In genomic region chr19:14366529-14366928, GRCh38 we compare ENCODE assay signal across 7 cellular contexts. TPM values are rescaled to one million over a fixed set of nuclear protein-coding genes. Genes with fewer than 3 reads are reported as not detected.
DNase-seq lines count a peak whose midpoint lies in the region; ATAC-seq and TF ChIP-seq lines count a peak whose summit lies in the region.

No MANE protein-coding gene starts in this region.

- peak overlapping the region; percentile 97 for H3K27ac Mint-ChIP-seq in activated T-helper 1 cell treated with anti-CD3 and anti-CD28 coated beads, Interleukin-12 subunit alpha, Interleukin-12 subunit beta, Interleukin-2, Interleukin-4 antibody, amounts not matched to agents 30 ng/mL and 10 ng/mL and 1 ng/mL, durations not matched to agents 14 hours and 24 hours and 36 hours

- no peaks in the 10 kb centered on the region for H3K27me3 Mint-ChIP-seq in activated T-helper 1 cell treated with anti-CD3 and anti-CD28 coated beads, Interleukin-12 subunit alpha, Interleukin-12 subunit beta, Interleukin-2, Interleukin-4 antibody, amounts not matched to agents 30 ng/mL and 10 ng/mL and 1 ng/mL, durations not matched to agents 14 hours and 24 hours and 36 hours (ENCODE audit: insufficient read depth)

- DNase-seq in HuH-7 (ENCODE audit: low spot score), result peak; percentile 59
- peak; percentile 93 to 97 (median 94) for DNase-seq in Peyer's patch
- peak; percentile 86 for DNase-seq in activated T-helper 1 cell treated with anti-CD3 and anti-CD28 coated beads, Interleukin-12 subunit alpha, Interleukin-12 subunit beta, Interleukin-2, Interleukin-4 antibody, amounts not matched to agents 30 ng/mL and 10 ng/mL and 1 ng/mL, durations not matched to agents 14 hours and 24 hours and 36 hours (ENCODE audit: low spot score)
- DNase-seq in fibroblast of the aortic adventitia (ENCODE audit: low read depth), result peak; percentile 69
- peak in 8 of 10 donors; percentile 30 to 89 (median 66) for DNase-seq in posterior cingulate gyrus

- H3K4me3 ChIP-seq in Peyer's patch, result no peak overlapping the region
- H3K4me3 ChIP-seq in fibroblast of the aortic adventitia (ENCODE audit: low read depth, low read length), result no peak overlapping the region

- peaks cover 5% of the 10 kb centered on the region for H3K36me3 Mint-ChIP-seq in activated T-helper 1 cell treated with anti-CD3 and anti-CD28 coated beads, Interleukin-12 subunit alpha, Interleukin-12 subunit beta, Interleukin-2, Interleukin-4 antibody, amounts not matched to agents 30 ng/mL and 10 ng/mL and 1 ng/mL, durations not matched to agents 14 hours and 24 hours and 36 hours (ENCODE audit: low read depth)

- peaks cover 80% of the 10 kb centered on the region for H3K4me1 Mint-ChIP-seq in activated T-helper 1 cell treated with anti-CD3 and anti-CD28 coated beads, Interleukin-12 subunit alpha, Interleukin-12 subunit beta, Interleukin-2, Interleukin-4 antibody, amounts not matched to agents 30 ng/mL and 10 ng/mL and 1 ng/mL, durations not matched to agents 14 hours and 24 hours and 36 hours (ENCODE audit: low read depth)

- H3K27me3 ChIP-seq in Peyer's patch, result no peaks in the 10 kb centered on the region

- H3K27ac ChIP-seq in Peyer's patch, result peak overlapping the region; percentile 6 to 91 (median 74)

- H3K4me3 Mint-ChIP-seq in activated T-helper 1 cell treated with anti-CD3 and anti-CD28 coated beads, Interleukin-12 subunit alpha, Interleukin-12 subunit beta, Interleukin-2, Interleukin-4 antibody, amounts not matched to agents 30 ng/mL and 10 ng/mL and 1 ng/mL, durations not matched to agents 14 hours and 24 hours and 36 hours, result peak overlapping the region; percentile 74

- TF ChIP-seq POLR2A in Peyer's patch (IDR thresholded peaks at IDR 0.05), result peak in 1 of 2 donors; percentile 10

- TF ChIP-seq CTCF in Peyer's patch (IDR thresholded peaks at IDR 0.05), result no peak
- no peak for TF ChIP-seq CTCF in fibroblast of the aortic adventitia (IDR thresholded peaks at IDR 0.05; ENCODE audit: insufficient read depth, low read length)

- no peaks in the 10 kb centered on the region for H3K36me3 ChIP-seq in Peyer's patch

- ATAC-seq in GM18520 (IDR thresholded peaks at IDR 0.05; ENCODE audit: unreplicated experiment), result peak; percentile 33
- ATAC-seq in GM18868 (IDR thresholded peaks at IDR 0.05; ENCODE audit: unreplicated experiment), result no peak

- H3K9me3 Mint-ChIP-seq in activated T-helper 1 cell treated with anti-CD3 and anti-CD28 coated beads, Interleukin-12 subunit alpha, Interleukin-12 subunit beta, Interleukin-2, Interleukin-4 antibody, amounts not matched to agents 30 ng/mL and 10 ng/mL and 1 ng/mL, durations not matched to agents 14 hours and 24 hours and 36 hours, result no peaks in the 10 kb centered on the region

- intact Hi-C loops in activated T-helper 1 cell treated with anti-CD3 and anti-CD28 coated beads, Interleukin-12 subunit alpha, Interleukin-12 subunit beta, Interleukin-2, Interleukin-4 antibody, amounts not matched to agents 30 ng/mL and 10 ng/mL and 1 ng/mL, durations not matched to agents 14 hours and 24 hours and 36 hours (cut with micrococcal nuclease), result loop anchor here (10.0 kb wide), 1 partner anchor 362 kb away; the partner anchor contains the start of gene RFX1
- intact Hi-C loops in posterior cingulate gyrus (cut with DNase I), result no loop called here

- peaks cover 0 to 28% (median 26%) of the 10 kb centered on the region in 4 donors for H3K4me1 ChIP-seq in Peyer's patch

- no peaks in the 10 kb centered on the region for H3K9me3 ChIP-seq in Peyer's patch

RNA-seq across cellular contexts. Expression of gene ADGRE5, which starts 14.7 kb away (rescaled TPM):
- total RNA-seq in Peyer's patch, result 100 to 1,000 TPM in 2 of 4 donors, 10 to 100 TPM in 2; 70.6 to 159 (median 110) TPM
- 219 and 226 TPM in 2 replicates for total RNA-seq in activated T-helper 1 cell treated with anti-CD3 and anti-CD28 coated beads, Interleukin-12 subunit alpha, Interleukin-12 subunit beta, Interleukin-2, Interleukin-4 antibody, amounts not matched to agents 30 ng/mL and 10 ng/mL and 1 ng/mL, durations not matched to agents 14 hours and 24 hours and 36 hours
- 1.2 and 25.8 TPM in 2 replicates for total RNA-seq in fibroblast of the aortic adventitia (ENCODE audit: low replicate concordance)

RNA-seq across cellular contexts. Expression of gene DDX39A, which starts 52.6 kb away (rescaled TPM):
- total RNA-seq in Peyer's patch, result 100 to 1,000 TPM in 3 of 4 donors, 10 to 100 TPM in 1; 52.5 to 283 (median 115) TPM
- 273 and 287 TPM in 2 replicates for total RNA-seq in activated T-helper 1 cell treated with anti-CD3 and anti-CD28 coated beads, Interleukin-12 subunit alpha, Interleukin-12 subunit beta, Interleukin-2, Interleukin-4 antibody, amounts not matched to agents 30 ng/mL and 10 ng/mL and 1 ng/mL, durations not matched to agents 14 hours and 24 hours and 36 hours
- total RNA-seq in fibroblast of the aortic adventitia (ENCODE audit: low replicate concordance), result 32.5 and 60.6 TPM in 2 replicates
